8 cellular contexts compared by ENCODE assay signal in genomic region chr18:5806860-5807259, GRCh38.
"Had no signal": no experiment of that assay in that cellular context is flagged by ENCODE, and none has a peak within 500 bp of the region (broad histone marks: within the 10 kb centered on the region; RNA-seq: fewer than 3 reads in every experiment).

No MANE protein-coding gene starts in this region.

- H3K27ac ChIP-seq: GM23248 had no signal

- H3K27me3 Mint-ChIP-seq: IgD-negative memory B cell had no signal

- H3K4me3 ChIP-seq: GM23248, HAP-1 had no signal

- FAIRE-seq: HTR-8/SVneo had no signal

- H3K36me3 Mint-ChIP-seq: IgD-negative memory B cell had no signal

- H2AFZ ChIP-seq: GM23248 had no signal

- H3K9ac ChIP-seq: GM23248 had no signal

- H3K36me3 ChIP-seq: HAP-1 had no signal

- H3K27ac Mint-ChIP-seq: IgD-negative memory B cell had no signal

- ATAC-seq: HCT116 had no signal

- H3K4me1 ChIP-seq: HAP-1 had no signal

- DNase-seq: GM23248, GOT3, H7, KBM-7 had no signal

- H3K4me1 Mint-ChIP-seq: IgD-negative memory B cell had no signal

- H3K9me3 ChIP-seq: HAP-1 had no signal
